7 cellular contexts compared by ENCODE assay signal in the genomic region with DNA sequence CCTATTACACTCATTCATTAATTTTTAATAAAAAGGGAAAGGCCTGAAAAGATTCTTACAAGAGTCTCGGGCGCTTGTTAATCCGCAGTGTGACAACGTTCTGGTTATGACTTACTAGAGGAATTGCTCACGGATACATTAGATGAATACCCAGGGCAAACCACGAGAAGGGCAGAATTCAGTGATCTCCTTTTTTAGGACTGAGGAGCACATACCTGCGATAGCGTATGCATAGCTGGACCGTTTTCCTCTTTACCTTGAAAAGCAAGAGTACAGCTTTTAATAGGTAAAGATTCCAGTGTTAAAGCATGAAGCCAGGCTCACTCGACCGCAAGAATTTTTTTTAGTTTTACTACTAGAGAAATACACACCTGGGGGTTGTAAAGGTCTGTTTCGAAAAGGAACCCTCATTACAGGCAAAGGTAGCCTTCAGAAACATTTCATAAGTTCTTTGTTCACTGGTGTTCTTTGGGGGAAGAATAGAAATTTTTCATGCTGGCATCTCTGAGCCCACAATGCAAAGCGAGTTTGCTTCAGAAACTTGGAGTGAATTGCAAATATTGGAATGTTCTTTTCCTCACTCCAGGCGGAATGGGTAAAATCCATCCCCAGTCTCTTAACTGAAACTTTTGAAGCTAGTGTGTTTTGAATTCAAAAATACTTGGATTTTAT. TPM values are rescaled to one million over a fixed set of nuclear protein-coding genes. Genes with fewer than 3 reads are reported as not detected.
DNase-seq lines count a peak whose midpoint lies in the region; ATAC-seq and TF ChIP-seq lines count a peak whose summit lies in the region.

No MANE protein-coding gene starts in this region.

- TF ChIP-seq EP300 in ovary (IDR thresholded peaks at IDR 0.05): no peak

- TF ChIP-seq RAD21 in HCT116 (IDR thresholded peaks at IDR 0.05; ENCODE audit: low read depth): no peak

- 2 to 4% (median 3%) methylated on average over 14 of the region's 14 CpGs for WGBS in ovary, 3 donors

- peaks cover 55% of the 10 kb centered on the region for H3K79me2 ChIP-seq in HCT116 (ENCODE audit: insufficient read depth, low read length)

- peaks cover 26% of the 10 kb centered on the region; the same call in 1 of the 2 replicates for H4K20me1 ChIP-seq in HCT116 (ENCODE audit: insufficient read depth)

- CTCF ChIA-PET in HCT116 (lab: Charles Lee): interaction anchor here (0.7 to 1.9 kb wide), 4 partner anchors 13 to 38 kb away, joined by 3 to 10 read pairs (median 6); a partner anchor contains a TSS

- RAD21 ChIA-PET in HCT116 (lab: Charles Lee; ENCODE audit: low non-redundant PET in 1 of 2, low total read pairs in 2 of 2, uncharacterized antibody in 2 of 2, unreplicated experiment in 2 of 2): no interaction called here

- no peak for TF ChIP-seq CTCF in GM12865 (IDR thresholded peaks at IDR 0.05; ENCODE audit: insufficient read depth, low read depth, low read length, missing control alignments)
- no peak for TF ChIP-seq CTCF in HCT116 (IDR thresholded peaks at IDR 0.05 in 2 of 3, conservative IDR thresholded peaks at IDR 0.05 in 1 of 3; ENCODE audit: borderline replicate concordance in 1 of 3, insufficient read depth in 1 of 3, low read depth in 2 of 3, low read length in 2 of 3)
- no peak for TF ChIP-seq CTCF in RWPE2 (IDR thresholded peaks at IDR 0.05; ENCODE audit: poor library complexity, severe bottlenecking)
- no peak for TF ChIP-seq CTCF in epithelial cell of proximal tubule (conservative IDR thresholded peaks at IDR 0.05; ENCODE audit: low read depth, low read length)
- no peak for TF ChIP-seq CTCF in ovary (IDR thresholded peaks at IDR 0.05)

- peak overlapping the region; percentile 80 for H3K4me3 ChIP-seq in GM12865 (ENCODE audit: low read depth, low read length)
- peak overlapping the region; percentile 66 to 97 for H3K4me3 ChIP-seq in HCT116 (replicated peaks in 1 of 2; ENCODE audit: low read depth in 1 of 2, low read length in 2 of 2)
- H3K4me3 ChIP-seq in RWPE2 (ENCODE audit: severe bottlenecking): peak overlapping the region; percentile 93
- H3K4me3 ChIP-seq in epithelial cell of proximal tubule (ENCODE audit: low read depth, low read length): peak overlapping the region; percentile 98
- peak overlapping the region; percentile 86 for H3K4me3 ChIP-seq in ovary

- H3K36me3 ChIP-seq in HCT116 (ENCODE audit: control insufficient read depth in 1 of 2, insufficient read depth in 2 of 2, low read length in 2 of 2) (peaks cover 0 to 6% of the 10 kb centered on the region in 2 experiments; a peak in 2 of 4 replicates), RWPE2 (ENCODE audit: low read depth) (peaks cover 53% of the 10 kb centered on the region), ovary (no peaks in the 10 kb centered on the region)

- H3K9me3 ChIP-seq in HCT116 (ENCODE audit: control insufficient read depth in 1 of 2, insufficient read depth in 1 of 2, low read depth in 1 of 2, low read length in 2 of 2) (no peaks in the 10 kb centered on the region), RWPE2 (ENCODE audit: severe bottlenecking) (no peaks in the 10 kb centered on the region), ovary (no peaks in the 10 kb centered on the region)

- no peak for DNase-seq in GM12865 (ENCODE audit: low read depth)
- no peak for DNase-seq in HCT116 (ENCODE audit: low read depth, low spot score)
- no peak for DNase-seq in RWPE2 (ENCODE audit: low spot score)
- no peak for DNase-seq in epithelial cell of proximal tubule (ENCODE audit: low read depth)
- DNase-seq in ovary: no peak
- DNase-seq in iPS-NIHi7 (ENCODE audit: extremely low spot score): no peak
- DNase-seq in NCI-H2196 treated with DMSO at 0.1 percent for 48 hours (lab: John Stamatoyannopoulos, UW; ENCODE audit: unreplicated experiment): no peak

- TSS peak; percentile 48 for BruUV-seq in HCT116 (replicated peaks; lab: Mats Ljungman, UMichigan)

- TF ChIP-seq POLR2A in HCT116 (IDR thresholded peaks at IDR 0.05; ENCODE audit: borderline replicate concordance, extremely low read depth, insufficient read depth, insufficient read length) (no peak), ovary (IDR thresholded peaks at IDR 0.05) (no peak)

- peak overlapping the region; percentile 99 for H3K27ac ChIP-seq in HCT116 (ENCODE audit: low read depth, low read length)
- peak overlapping the region; percentile 79 for H3K27ac ChIP-seq in RWPE2 (ENCODE audit: poor library complexity, severe bottlenecking)
- H3K27ac ChIP-seq in ovary: peak overlapping the region; percentile 97 to 99

- peak overlapping the region; percentile 98 for H3K9ac ChIP-seq in HCT116 (ENCODE audit: low read length)

- ATAC-seq in HCT116 (no peak), RWPE2 (ENCODE audit: low read depth) (peak; percentile 1; the same call in 1 of the 3 replicates)

- H2AFZ ChIP-seq in HCT116 (ENCODE audit: low read depth, low read length, poor library complexity, severe bottlenecking): no peak overlapping the region

- intact Hi-C loops in HCT116 (cut with micrococcal nuclease): no loop called here
- intact Hi-C loops in ovary (cut with DNase I): loop anchor here in 1 of 4 donors (5.0 kb wide), 2 partner anchors 40 to 485 kb away; a partner anchor contains a TSS

- POLR2A ChIA-PET in HCT116 (lab: Charles Lee): interaction anchor here (1.2 to 2.7 kb wide), 6 partner anchors 11 to 149 kb away, joined by 3 to 11 read pairs (median 6); a partner anchor contains a TSS

- H3K9me2 ChIP-seq in HCT116 (ENCODE audit: insufficient read depth): no peaks in the 10 kb centered on the region

- H3K4me1 ChIP-seq in HCT116 (ENCODE audit: control insufficient read depth in 1 of 2, insufficient read depth in 2 of 2, low read length in 2 of 2) (peaks cover 4 to 21% of the 10 kb centered on the region in 2 experiments; a peak in 3 of 4 replicates), RWPE2 (ENCODE audit: insufficient read depth, poor library complexity, severe bottlenecking) (peaks cover 17% of the 10 kb centered on the region), ovary (ENCODE audit: insufficient read depth) (peaks cover 6% of the 10 kb centered on the region)

- no peaks in the 10 kb centered on the region for H3K27me3 ChIP-seq in HCT116 (ENCODE audit: insufficient read depth, low read length)
- H3K27me3 ChIP-seq in RWPE2 (ENCODE audit: insufficient read depth, poor library complexity, severe bottlenecking): no peaks in the 10 kb centered on the region
- H3K27me3 ChIP-seq in ovary: no peaks in the 10 kb centered on the region

- H3K4me2 ChIP-seq in HCT116 (ENCODE audit: low read length): peak overlapping the region; percentile 81

TF ChIP-seq in HCT116, 20 proteins besides CTCF, POLR2A, EP300 and RAD21 (continues in another document):
- TF ChIP-seq SRF (IDR thresholded peaks at IDR 0.05; ENCODE audit: low read depth) (no peak), FOSL1 (IDR thresholded peaks at IDR 0.05; ENCODE audit: low read depth) (no peak), SP1 (IDR thresholded peaks at IDR 0.05; ENCODE audit: low read depth) (no peak; the same call in 1 of the 2 replicates), CEBPB (IDR thresholded peaks at IDR 0.05; ENCODE audit: low read depth) (no peak), EZH2phosphoT487 (IDR thresholded peaks at IDR 0.05; ENCODE audit: borderline replicate concordance) (no peak), SIN3A (IDR thresholded peaks at IDR 0.05; ENCODE audit: low read depth) (no peak), ZFX (IDR thresholded peaks at IDR 0.05) (no peak), CBX3 (IDR thresholded peaks at IDR 0.05; ENCODE audit: low read depth) (no peak), ELF1 (IDR thresholded peaks at IDR 0.05; ENCODE audit: borderline replicate concordance, low read depth) (no peak), YY1 (IDR thresholded peaks at IDR 0.05; ENCODE audit: extremely low read depth, insufficient replicate concordance, low read depth, low read length) (no peak), ZNF274 (IDR thresholded peaks at IDR 0.05; ENCODE audit: low read depth, low read length) (no peak), EZH2 (IDR thresholded peaks at IDR 0.05) (no peak)
- TF ChIP-seq, protein P1, sequence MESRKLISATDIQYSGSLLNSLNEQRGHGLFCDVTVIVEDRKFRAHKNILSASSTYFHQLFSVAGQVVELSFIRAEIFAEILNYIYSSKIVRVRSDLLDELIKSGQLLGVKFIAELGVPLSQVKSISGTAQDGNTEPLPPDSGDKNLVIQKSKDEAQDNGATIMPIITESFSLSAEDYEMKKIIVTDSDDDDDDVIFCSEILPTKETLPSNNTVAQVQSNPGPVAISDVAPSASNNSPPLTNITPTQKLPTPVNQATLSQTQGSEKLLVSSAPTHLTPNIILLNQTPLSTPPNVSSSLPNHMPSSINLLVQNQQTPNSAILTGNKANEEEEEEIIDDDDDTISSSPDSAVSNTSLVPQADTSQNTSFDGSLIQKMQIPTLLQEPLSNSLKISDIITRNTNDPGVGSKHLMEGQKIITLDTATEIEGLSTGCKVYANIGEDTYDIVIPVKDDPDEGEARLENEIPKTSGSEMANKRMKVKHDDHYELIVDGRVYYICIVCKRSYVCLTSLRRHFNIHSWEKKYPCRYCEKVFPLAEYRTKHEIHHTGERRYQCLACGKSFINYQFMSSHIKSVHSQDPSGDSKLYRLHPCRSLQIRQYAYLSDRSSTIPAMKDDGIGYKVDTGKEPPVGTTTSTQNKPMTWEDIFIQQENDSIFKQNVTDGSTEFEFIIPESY (IDR thresholded peaks at IDR 0.05; ENCODE audit: extremely low read depth, insufficient replicate concordance, low read length): no peak
- TF ChIP-seq, protein P2, sequence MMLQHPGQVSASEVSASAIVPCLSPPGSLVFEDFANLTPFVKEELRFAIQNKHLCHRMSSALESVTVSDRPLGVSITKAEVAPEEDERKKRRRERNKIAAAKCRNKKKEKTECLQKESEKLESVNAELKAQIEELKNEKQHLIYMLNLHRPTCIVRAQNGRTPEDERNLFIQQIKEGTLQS (IDR thresholded peaks at IDR 0.05): no peak
- TF ChIP-seq, protein P3, sequence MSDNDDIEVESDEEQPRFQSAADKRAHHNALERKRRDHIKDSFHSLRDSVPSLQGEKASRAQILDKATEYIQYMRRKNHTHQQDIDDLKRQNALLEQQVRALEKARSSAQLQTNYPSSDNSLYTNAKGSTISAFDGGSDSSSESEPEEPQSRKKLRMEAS (IDR thresholded peaks at IDR 0.05): no peak

RNA-seq across cellular contexts. Expression of a gene that starts 0.9 kb away (rescaled TPM):
- 101 TPM for total RNA-seq in HCT116 (2021; ENCODE audit: unreplicated experiment)
- 88.5 and 92.7 TPM in 2 replicates for polyA plus RNA-seq in HCT116 (2012)
- total RNA-seq in epithelial cell of proximal tubule: 70.9 and 178 TPM in 2 replicates
- 100 to 1,000 TPM in 2 of 7 donors, 10 to 100 TPM in 5; 35.6 to 130 (median 81.9) TPM for total RNA-seq in ovary
- polyA plus RNA-seq in ovary: 10 to 100 TPM; 38.1 to 59.8 TPM

RNA-seq across cellular contexts. Expression of a gene that starts 25.4 kb away (rescaled TPM):
- 23.7 TPM for total RNA-seq in HCT116 (2021; ENCODE audit: unreplicated experiment)
- 4.2 and 4.7 TPM in 2 replicates for polyA plus RNA-seq in HCT116 (2012)
- total RNA-seq in epithelial cell of proximal tubule: 11.9 and 13.0 TPM in 2 replicates
- total RNA-seq in ovary: 10 to 100 TPM in 6 of 7 donors, 1 to 10 TPM in 1; 6.4 to 31.1 (median 17.4) TPM
- polyA plus RNA-seq in ovary: 1 to 10 TPM; 3.5 to 6.9 TPM

RNA-seq across cellular contexts. Expression of a gene that starts 25.5 kb away (rescaled TPM):
- total RNA-seq in HCT116 (2021; ENCODE audit: unreplicated experiment) (44.3 TPM), epithelial cell of proximal tubule (18.9 and 19.6 TPM in 2 replicates), ovary (1 to 10 TPM; 1.4 to 4.2 (median 2.7) TPM)
- polyA plus RNA-seq in HCT116 (2012): 8.4 and 12.7 TPM in 2 replicates
- polyA plus RNA-seq in ovary: 1 to 10 TPM; 1.2 to 2.5 TPM
